ENCODE assay signal across 26 cellular contexts in the genomic region with DNA sequence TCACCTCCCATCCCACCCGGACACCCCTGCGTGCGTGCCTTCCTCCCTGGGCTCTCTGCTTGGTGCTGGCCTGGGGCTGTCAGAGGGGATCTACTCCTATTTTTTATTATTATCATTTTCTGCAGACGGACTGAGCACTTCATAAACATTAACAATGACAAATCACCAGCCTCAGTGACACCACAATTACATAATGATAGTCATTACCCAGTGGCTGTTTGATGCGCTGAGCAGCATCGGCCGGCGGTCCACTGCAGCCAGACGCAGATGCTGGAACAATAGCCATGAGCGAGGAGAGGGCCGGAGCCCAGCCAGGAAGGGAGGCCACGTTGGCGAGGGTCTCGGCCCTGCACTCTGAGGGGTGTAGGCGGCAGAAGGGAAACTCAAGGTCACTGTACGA.
"Had no signal": no experiment of that assay in that cellular context is flagged by ENCODE, and none has a peak within 500 bp of the region (broad histone marks: within the 10 kb centered on the region; RNA-seq: fewer than 3 reads in every experiment).

No MANE protein-coding gene starts in this region.

- H3K9me3 Mint-ChIP-seq: immature natural killer cell; nephron; stimulated activated effector memory CD8-positive, alpha-beta T cell treated with anti-CD3 and anti-CD28 coated beads, Interleukin-12 subunit alpha, Interleukin-12 subunit beta, amount 100 ng/mL, for 72 hours had no signal

- H3K27ac Mint-ChIP-seq: immature natural killer cell; naive thymus-derived CD8-positive, alpha-beta T cell; nephron; stimulated activated effector memory CD8-positive, alpha-beta T cell treated with anti-CD3 and anti-CD28 coated beads, Interleukin-12 subunit alpha, Interleukin-12 subunit beta, amount 100 ng/mL, for 72 hours had no signal

- H3K27me3 ChIP-seq: left lung, pancreas, stomach, testis, thyroid gland, transverse colon, uterus had no signal

- H3K4me3 Mint-ChIP-seq: immature natural killer cell; naive thymus-derived CD8-positive, alpha-beta T cell; nephron; stimulated activated effector memory CD8-positive, alpha-beta T cell treated with anti-CD3 and anti-CD28 coated beads, Interleukin-12 subunit alpha, Interleukin-12 subunit beta, amount 100 ng/mL, for 72 hours had no signal

- DNase-seq: hypothalamus; immature natural killer cell; kidney; left colon; left lung; lower lobe of right lung; mammary epithelial cell; mesenchymal stem cell; naive thymus-derived CD8-positive, alpha-beta T cell; nucleus accumbens; pancreas; posterior cingulate gyrus; retina; right cardiac atrium; stimulated activated CD4-positive, alpha-beta T cell treated with anti-CD3 and anti-CD28 coated beads, Interleukin-4, amount 100 ng/mL, for 24 hours; stimulated activated naive CD4-positive, alpha-beta T cell treated with Interleukin-2 at 50 U/mL for 16 hours; stomach; testis; thyroid gland; transverse colon; uterus had no signal

- H3K4me1 ChIP-seq: left lung, lower lobe of right lung, pancreas, prostate gland, stomach, thyroid gland, transverse colon, uterus had no signal

- H3K36me3 ChIP-seq: left lung, lower lobe of right lung, pancreas, prostate gland, stomach, thyroid gland, transverse colon, uterus had no signal

- ATAC-seq: left colon; left lung; lower lobe of right lung; naive thymus-derived CD8-positive, alpha-beta T cell; pancreas; right cardiac atrium; sciatic nerve; stimulated activated effector memory CD8-positive, alpha-beta T cell treated with anti-CD3 and anti-CD28 coated beads, Interleukin-12 subunit alpha, Interleukin-12 subunit beta, amount 100 ng/mL, for 72 hours had no signal

- H3K4me1 Mint-ChIP-seq: immature natural killer cell; naive thymus-derived CD8-positive, alpha-beta T cell; nephron; stimulated activated effector memory CD8-positive, alpha-beta T cell treated with anti-CD3 and anti-CD28 coated beads, Interleukin-12 subunit alpha, Interleukin-12 subunit beta, amount 100 ng/mL, for 72 hours had no signal

- H3K36me3 Mint-ChIP-seq: immature natural killer cell; naive thymus-derived CD8-positive, alpha-beta T cell; stimulated activated effector memory CD8-positive, alpha-beta T cell treated with anti-CD3 and anti-CD28 coated beads, Interleukin-12 subunit alpha, Interleukin-12 subunit beta, amount 100 ng/mL, for 72 hours had no signal

- H3K9me3 ChIP-seq: lower lobe of right lung, pancreas, prostate gland, testis, thyroid gland, transverse colon, uterus had no signal

- H3K27ac ChIP-seq: left lung, lower lobe of right lung, pancreas, prostate gland, skin epidermis, stomach, testis, thyroid gland, transverse colon, uterus had no signal

- H3K4me3 ChIP-seq: left lung, lower lobe of right lung, pancreas, prostate gland, skin epidermis, stomach, testis, thyroid gland, transverse colon, uterus had no signal
